ENCODE assay signal across 24 cellular contexts in genomic region chr3:126360714-126361060, GRCh38. TPM values are rescaled to one million over a fixed set of nuclear protein-coding genes. Genes with fewer than 3 reads are reported as not detected.
"Had no signal": no experiment of that assay in that cellular context is flagged by ENCODE, and none has a peak within 500 bp of the region (broad histone marks: within the 10 kb centered on the region; RNA-seq: fewer than 3 reads in every experiment).

No MANE protein-coding gene starts in this region.

- H3K27me3 ChIP-seq: pancreas had no signal

- H3K4me1 ChIP-seq: foreskin keratinocyte, pancreas had no signal

- ATAC-seq: foreskin keratinocyte, heart left ventricle, pancreas, psoas muscle had no signal

- FAIRE-seq: colon, pancreas, urothelium cell line had no signal

- H3K27ac ChIP-seq: esophagus muscularis mucosa, foreskin keratinocyte, heart left ventricle, pancreas, psoas muscle, tibial nerve had no signal

- H3K4me3 ChIP-seq: esophagus muscularis mucosa, heart left ventricle, lung, pancreas, psoas muscle, tibial nerve had no signal

- H3K9me3 ChIP-seq: pancreas, psoas muscle had no signal

- DNase-seq: activated CD4-positive, alpha-beta T cell treated with anti-CD3 and anti-CD28 coated beads for 4 hours; activated CD4-positive, alpha-beta T cell treated with anti-CD3 and anti-CD28 coated beads, Interleukin-2, amount 50 U/mL, for 4 hours; activated CD4-positive, CD25-positive, alpha-beta regulatory T cell; activated naive CD4-positive, alpha-beta T cell treated with anti-CD3 and anti-CD28 coated beads, Interleukin-2, amount 10 ng/mL, durations not matched to agents 7 days and 5 days; activated T-cell treated with anti-CD3 and anti-CD28 coated beads for 4 hours; amniotic stem cell; dermis blood vessel endothelial cell; effector CD4-positive, alpha-beta T cell; foreskin keratinocyte; hypothalamus; immature natural killer cell; mesendoderm; stimulated activated CD4-positive, alpha-beta T cell treated with anti-CD3 and anti-CD28 coated beads, Interleukin-2, amount 100 ng/mL, for 48 hours; stimulated activated naive CD4-positive, alpha-beta T cell treated with Interleukin-2 at 50 U/mL for 16 hours had no signal

RNA-seq across cellular contexts. Expression of gene KLF15, which starts 3.5 kb away (rescaled TPM):
- total RNA-seq: mononuclear cell had no signal
- polyA plus RNA-seq: foreskin keratinocyte, immature natural killer cell had no signal

RNA-seq across cellular contexts. Expression of gene CFAP100, which starts 34.0 kb away (rescaled TPM):
- total RNA-seq: dermis blood vessel endothelial cell, esophagus muscularis mucosa, foreskin keratinocyte, heart left ventricle, kidney epithelial cell, mononuclear cell, pancreas, psoas muscle had no signal
- polyA plus RNA-seq: foreskin keratinocyte, heart left ventricle, immature natural killer cell, pancreas, psoas muscle had no signal
